ENCODE assay signal across 11 cellular contexts in genomic region chr1:229116114-229116513, GRCh38.
"Had no signal": no experiment of that assay in that cellular context is flagged by ENCODE, and none has a peak within 500 bp of the region (broad histone marks: within the 10 kb centered on the region; RNA-seq: fewer than 3 reads in every experiment).

No MANE protein-coding gene starts in this region.

- DNase-seq: activated B cell treated with CpG ODN at 0.5 μM for 24 hours; activated CD4-positive, alpha-beta T cell treated with anti-CD3 and anti-CD28 coated beads, Interleukin-2, amount 10 ng/mL, durations not matched to agents 24 days and 14 days; activated naive CD4-positive, alpha-beta T cell treated with anti-CD3 and anti-CD28 coated beads for 36 hours; hippocampal formation; stimulated activated CD4-positive, alpha-beta T cell treated with anti-CD3 and anti-CD28 coated beads, Interleukin-4, amount 100 ng/mL, for 1 hour; stimulated activated CD8-positive, alpha-beta memory T cell treated with anti-CD3 and anti-CD28 coated beads, Interleukin-4, amount 100 ng/mL, for 48 hours; stimulated activated naive CD8-positive, alpha-beta T cell treated with anti-CD3 and anti-CD28 coated beads, Interleukin-15, Interleukin-2, amounts not matched to agents 100 U/mL and 50 U/mL, for 24 hours; testis had no signal

- H3K27me3 ChIP-seq: cardiac muscle cell, testis had no signal

- H3K9me3 ChIP-seq: testis had no signal

- H3K27ac ChIP-seq: cardiac muscle cell, testis had no signal

- H3K36me3 ChIP-seq: cardiac muscle cell had no signal

- ATAC-seq: activated T-helper 17 cell treated with anti-CD3 and anti-CD28 coated beads, Interleukin-2, amount 50 U/mL, for 72 hours; natural killer cell treated with Interleukin-12 subunit alpha and Interleukin-12 subunit beta and Interleukin-15 and Interleukin-18, amount 100 ng/mL, for 72 hours; stimulated activated naive CD8-positive, alpha-beta T cell treated with anti-CD3 and anti-CD28 coated beads, Interleukin-15, Interleukin-2, amounts not matched to agents 100 U/mL and 50 U/mL, for 24 hours had no signal

- H3K4me3 ChIP-seq: cardiac muscle cell, testis had no signal
